ENCODE assay signal across 22 cellular contexts in the genomic region with DNA sequence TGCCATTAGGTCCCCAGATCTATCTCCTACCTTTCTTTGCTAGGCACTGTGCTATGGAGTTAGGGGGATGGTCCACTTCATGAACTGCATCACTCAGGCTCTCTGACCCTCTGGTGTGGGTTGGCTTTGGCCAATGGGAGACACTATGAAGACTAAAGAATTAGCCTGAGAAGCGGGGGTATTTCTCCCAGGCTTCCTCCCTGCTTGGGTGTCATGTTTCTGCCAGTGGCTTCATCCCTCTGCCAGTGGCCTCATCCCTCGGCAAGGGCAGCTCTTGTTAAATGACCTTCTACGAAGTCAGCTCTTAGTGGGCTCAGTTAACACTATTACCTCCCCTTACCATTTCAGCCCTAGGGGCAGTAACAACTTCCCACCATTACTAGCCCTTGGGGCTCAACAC. TPM values are rescaled to one million over a fixed set of nuclear protein-coding genes. Genes with fewer than 3 reads are reported as not detected.
A peak's percentile ranks its signal among the peaks of the same experiment; 100 is the strongest.
DNase-seq lines count a peak whose midpoint lies in the region; ATAC-seq and TF ChIP-seq lines count a peak whose summit lies in the region.
"Had no signal": no experiment of that assay in that cellular context is flagged by ENCODE, and none has a peak within 500 bp of the region (broad histone marks: within the 10 kb centered on the region; RNA-seq: fewer than 3 reads in every experiment).

No MANE protein-coding gene starts in this region.

- TF ChIP-seq CTCF in IMR-90 (conservative IDR thresholded peaks at IDR 0.05; ENCODE audit: low read depth, low read length) (no peak), chondrocyte (IDR thresholded peaks at IDR 0.05) (no peak)

- H3K56ac ChIP-seq in IMR-90 (ENCODE audit: extremely low read depth, insufficient read depth, low read length): no peak overlapping the region

- no peak overlapping the region for H2AK9ac ChIP-seq in IMR-90 (replicated peaks; ENCODE audit: low read depth, low read length, poor library complexity)

- H3K4me1 Mint-ChIP-seq in chondrocyte (ENCODE audit: low read depth): peaks cover 46% of the 10 kb centered on the region
- H3K4me1 Mint-ChIP-seq in activated T-cell treated with anti-CD3 and anti-CD28 coated beads, Interleukin-2, amount 50 U/mL, for 24 hours (ENCODE audit: low read depth): no peaks in the 10 kb centered on the region
- H3K4me1 Mint-ChIP-seq: CD4-positive, CD25-positive, alpha-beta regulatory T cell had no signal

- H3K27ac Mint-ChIP-seq in chondrocyte (ENCODE audit: unreplicated experiment): peak overlapping the region; percentile 36
- no peak overlapping the region for H3K27ac Mint-ChIP-seq in activated T-cell treated with anti-CD3 and anti-CD28 coated beads, Interleukin-2, amount 50 U/mL, for 24 hours
- H3K27ac Mint-ChIP-seq: CD4-positive, CD25-positive, alpha-beta regulatory T cell had no signal

- peaks cover 1% of the 10 kb centered on the region for H3K36me3 Mint-ChIP-seq in chondrocyte (ENCODE audit: low read depth)
- H3K36me3 Mint-ChIP-seq in activated T-cell treated with anti-CD3 and anti-CD28 coated beads, Interleukin-2, amount 50 U/mL, for 24 hours (ENCODE audit: low read depth): no peaks in the 10 kb centered on the region
- H3K36me3 Mint-ChIP-seq: CD4-positive, CD25-positive, alpha-beta regulatory T cell had no signal

- no TSS peak for BruUV-seq in IMR-90 (replicated peaks; lab: Mats Ljungman, UMichigan)

- H4K5ac ChIP-seq in IMR-90 (ENCODE audit: low read depth, low read length): no peak overlapping the region

- H2BK5ac ChIP-seq in IMR-90 (ENCODE audit: low read depth, low read length, poor library complexity, severe bottlenecking) (no peak overlapping the region), mesenchymal stem cell (ENCODE audit: low read depth, low read length, poor library complexity, severe bottlenecking) (no peak overlapping the region)

- H2AFZ ChIP-seq in IMR-90 (replicated peaks; ENCODE audit: low read length, poor library complexity) (no peak overlapping the region), mesenchymal stem cell (ENCODE audit: low read depth, low read length) (no peak overlapping the region)

- DNase-seq in IMR-90: no peak
- no peak for DNase-seq in chondrocyte (ENCODE audit: low spot score)
- no peak for DNase-seq in mesenchymal stem cell
- DNase-seq in activated T-cell treated with anti-CD3 and anti-CD28 coated beads, Interleukin-2, amount 50 U/mL, for 24 hours: no peak
- DNase-seq in amygdala (lab: John Stamatoyannopoulos, UW): no peak
- no peak for DNase-seq in hypothalamus (lab: John Stamatoyannopoulos, UW)
- no peak for DNase-seq in stimulated activated CD4-positive, alpha-beta T cell treated with anti-CD3 and anti-CD28 coated beads, Interleukin-15, amount 100 ng/mL, for 24 hours
- DNase-seq: CD4-positive, CD25-positive, alpha-beta regulatory T cell; DMS153; DND-41; GOT3; NCI-H1092; NCI-H1417 treated with DMSO at 0.1 percent for 48 hours; NCI-H1694 treated with DMSO at 0.1 percent for 48 hours; NCI-H2081; NCI-H2227 treated with DMSO at 0.1 percent for 48 hours; NCI-H526 treated with DMSO at 0.1 percent for 48 hours; SHP77 had no signal

- no peaks in the 10 kb centered on the region for H3K27me3 ChIP-seq in IMR-90 (ENCODE audit: control insufficient read depth, insufficient read depth, low read length)
- no peaks in the 10 kb centered on the region for H3K27me3 ChIP-seq in mesenchymal stem cell (ENCODE audit: control insufficient read depth in 1 of 2, insufficient read depth in 1 of 2, low read length in 2 of 2)
- H3K27me3 ChIP-seq: BLaER1 had no signal

- intact Hi-C loops in IMR-90 (cut with micrococcal nuclease): no loop called here

- H4K91ac ChIP-seq in IMR-90 (ENCODE audit: insufficient read depth, low read depth, low read length) (no peak overlapping the region), mesenchymal stem cell (ENCODE audit: low read length) (no peak overlapping the region)

- no peak overlapping the region for H2AK5ac ChIP-seq in IMR-90 (ENCODE audit: low read depth, low read length)
- peak overlapping the region; percentile 43 for H2AK5ac ChIP-seq in mesenchymal stem cell (ENCODE audit: low read length, severe bottlenecking)

- H3K4me3 ChIP-seq in IMR-90 (ENCODE audit: insufficient read depth, low read depth, low read length) (no peak overlapping the region), mesenchymal stem cell (ENCODE audit: insufficient read depth in 1 of 2, low read depth in 1 of 2, low read length in 2 of 2) (no peak overlapping the region)
- H3K4me3 ChIP-seq: BLaER1 had no signal

- CTCF ChIA-PET in IMR-90 (lab: Yijun Ruan, JAX): interaction anchor here (0.6 kb wide), 1 partner anchor 851 kb away, joined by 4 read pairs; no protein-coding TSS in a partner anchor

- no peak for TF ChIP-seq RAD21 in IMR-90 (IDR thresholded peaks at IDR 0.05; ENCODE audit: low read length)

- H3K4ac ChIP-seq in IMR-90 (ENCODE audit: low read depth, low read length) (no peak overlapping the region), mesenchymal stem cell (ENCODE audit: low read depth in 1 of 2, low read length in 2 of 2) (no peak overlapping the region)

- H3K27ac ChIP-seq in IMR-90 (ENCODE audit: insufficient read depth, low read length) (no peak overlapping the region), mesenchymal stem cell (ENCODE audit: low read length, poor library complexity, severe bottlenecking) (no peak overlapping the region)
- H3K27ac ChIP-seq: BLaER1, HL-60, RWPE1 had no signal

- no peak for TF ChIP-seq POLR2A in IMR-90 (IDR thresholded peaks at IDR 0.05; ENCODE audit: low read depth, low read length)

- no peaks in the 10 kb centered on the region for H4K20me1 ChIP-seq in IMR-90 (ENCODE audit: insufficient read depth, low read length)
- H4K20me1 ChIP-seq: BLaER1 had no signal

- H3K79me1 ChIP-seq in IMR-90 (ENCODE audit: low read depth in 1 of 2, low read length in 2 of 2): no peaks in the 10 kb centered on the region
- H3K79me1 ChIP-seq in mesenchymal stem cell (replicated peaks; ENCODE audit: low read length, poor library complexity, severe bottlenecking): no peaks in the 10 kb centered on the region

- H3K4me2 ChIP-seq in IMR-90 (ENCODE audit: low read depth, low read length): no peak overlapping the region
- H3K4me2 ChIP-seq in mesenchymal stem cell (ENCODE audit: low read length, poor library complexity, severe bottlenecking): no peak overlapping the region
- H3K4me2 ChIP-seq: BLaER1 had no signal

- H3K14ac ChIP-seq in IMR-90 (replicated peaks; ENCODE audit: low read depth, low read length) (no peak overlapping the region; the same call in 1 of the 2 replicates), mesenchymal stem cell (ENCODE audit: low read length in 2 of 2) (no peak overlapping the region)

- no peaks in the 10 kb centered on the region for H3K27me3 Mint-ChIP-seq in chondrocyte (ENCODE audit: low read depth)
- H3K27me3 Mint-ChIP-seq in activated T-cell treated with anti-CD3 and anti-CD28 coated beads, Interleukin-2, amount 50 U/mL, for 24 hours: peaks cover 9% of the 10 kb centered on the region
- H3K27me3 Mint-ChIP-seq: CD4-positive, CD25-positive, alpha-beta regulatory T cell had no signal

- peaks cover 2% of the 10 kb centered on the region for H3K9me3 Mint-ChIP-seq in chondrocyte (ENCODE audit: low read depth)
- H3K9me3 Mint-ChIP-seq in activated T-cell treated with anti-CD3 and anti-CD28 coated beads, Interleukin-2, amount 50 U/mL, for 24 hours: no peaks in the 10 kb centered on the region

- H3K9me3 ChIP-seq in IMR-90 (ENCODE audit: control insufficient read depth, insufficient read depth, low read length) (no peaks in the 10 kb centered on the region), mesenchymal stem cell (ENCODE audit: control insufficient read depth, low read length) (no peaks in the 10 kb centered on the region)
- H3K9me3 ChIP-seq: BLaER1 had no signal

- WGBS in IMR-90 (ENCODE audit: extremely low coverage in 2 of 2, insufficient read length in 1 of 2), 2 experiments: 83% methylated on average over 1 of the region's 3 CpGs; no CpG with 5 or more reads in 1 of the 2 experiments
- 64% methylated on average over 3 of the region's 3 CpGs for WGBS in mesenchymal stem cell

- H4K8ac ChIP-seq in IMR-90 (ENCODE audit: low read depth in 2 of 2, low read length in 2 of 2): no peak overlapping the region
- no peak overlapping the region for H4K8ac ChIP-seq in mesenchymal stem cell (ENCODE audit: low read length)

- H3K4me1 ChIP-seq in IMR-90 (ENCODE audit: control insufficient read depth, insufficient read depth, low read length): peaks cover 9% of the 10 kb centered on the region
- peaks cover 11% of the 10 kb centered on the region for H3K4me1 ChIP-seq in mesenchymal stem cell (ENCODE audit: control insufficient read depth, insufficient read depth, low read depth, low read length)
- H3K4me1 ChIP-seq: BLaER1 had no signal

- H3K36me3 ChIP-seq in IMR-90 (ENCODE audit: control insufficient read depth, insufficient read depth, low read length): no peaks in the 10 kb centered on the region
- H3K36me3 ChIP-seq in mesenchymal stem cell (ENCODE audit: control insufficient read depth in 1 of 2, insufficient read depth in 2 of 2, low read depth in 1 of 2, low read length in 2 of 2): no peaks in the 10 kb centered on the region
- H3K36me3 ChIP-seq: BLaER1 had no signal

- dilution Hi-C loops in IMR-90 (cut with HindIII; ENCODE audit: low sequenced_read_pairs, unreplicated experiment): no loop called here

- H3K9ac ChIP-seq in IMR-90 (ENCODE audit: low read depth, low read length): no peak overlapping the region
- H3K9ac ChIP-seq in mesenchymal stem cell (ENCODE audit: low read length): no peak overlapping the region
- H3K9ac ChIP-seq: BLaER1 had no signal

- in situ Hi-C loops in IMR-90 (cut with MboI; ENCODE audit: low sequenced_read_pairs): no loop called here

- H2BK12ac ChIP-seq in mesenchymal stem cell (ENCODE audit: low read length in 2 of 2): no peak overlapping the region

- H3K23ac ChIP-seq in IMR-90 (ENCODE audit: low read depth, low read length) (no peak overlapping the region), mesenchymal stem cell (ENCODE audit: low read length in 2 of 2) (no peak overlapping the region)

- POLR2A ChIA-PET in IMR-90 (lab: Charles Lee; ENCODE audit: unreplicated experiment): no interaction called here

- no peak for ATAC-seq in IMR-90 (ENCODE audit: low read depth)
- ATAC-seq: HCT116 had no signal

- H2BK15ac ChIP-seq in IMR-90 (ENCODE audit: low read depth, low read length): peak overlapping the region; percentile 57; the same call in 1 of the 3 replicates
- H2BK15ac ChIP-seq in mesenchymal stem cell (ENCODE audit: low read depth, poor library complexity, severe bottlenecking): no peak overlapping the region

- H3K4me3 Mint-ChIP-seq in chondrocyte (ENCODE audit: unreplicated experiment): no peak overlapping the region
- no peak overlapping the region for H3K4me3 Mint-ChIP-seq in activated T-cell treated with anti-CD3 and anti-CD28 coated beads, Interleukin-2, amount 50 U/mL, for 24 hours
- H3K4me3 Mint-ChIP-seq: CD4-positive, CD25-positive, alpha-beta regulatory T cell had no signal

- no peak overlapping the region for H2BK20ac ChIP-seq in IMR-90 (ENCODE audit: low read depth, low read length)

- H2BK120ac ChIP-seq in IMR-90 (ENCODE audit: low read depth, low read length) (no peak overlapping the region), mesenchymal stem cell (ENCODE audit: low read depth, low read length) (no peak overlapping the region)

- no peaks in the 10 kb centered on the region for H3K9me1 ChIP-seq in IMR-90 (ENCODE audit: insufficient read depth, low read length)

- no peak overlapping the region for H3K18ac ChIP-seq in IMR-90 (ENCODE audit: low read depth, low read length)
- no peak overlapping the region for H3K18ac ChIP-seq in mesenchymal stem cell (ENCODE audit: low read depth in 1 of 2, low read length in 2 of 2)

RNA-seq across cellular contexts. Expression of a gene that starts 41.9 kb away (rescaled TPM):
- total RNA-seq in IMR-90 (2012; rRNA removed) (70.3 and 90.5 TPM in 2 replicates), chondrocyte (47.0 to 63.5 TPM (median 61.1 TPM) in 3 replicates)
- 36.6 and 39.9 TPM in 2 replicates for polyA plus RNA-seq in IMR-90 (2012; rRNA removed)
- 22.8 and 27.2 TPM in 2 replicates for polyA plus RNA-seq in IMR-90 (2012; cell fraction: cytosol; rRNA removed)
- polyA plus RNA-seq in IMR-90 (2012; cell fraction: nucleus; rRNA removed; ENCODE audit: low replicate concordance): 18.8 and 44.4 TPM in 2 replicates
- polyA plus RNA-seq in mesenchymal stem cell (2013, experiment 1 of 2): 0.23 TPM
- polyA plus RNA-seq in mesenchymal stem cell (2013, experiment 2 of 2): 0.33 TPM
- polyA plus RNA-seq: CD4-positive, CD25-positive, alpha-beta regulatory T cell had no signal
